In the genomic region with DNA sequence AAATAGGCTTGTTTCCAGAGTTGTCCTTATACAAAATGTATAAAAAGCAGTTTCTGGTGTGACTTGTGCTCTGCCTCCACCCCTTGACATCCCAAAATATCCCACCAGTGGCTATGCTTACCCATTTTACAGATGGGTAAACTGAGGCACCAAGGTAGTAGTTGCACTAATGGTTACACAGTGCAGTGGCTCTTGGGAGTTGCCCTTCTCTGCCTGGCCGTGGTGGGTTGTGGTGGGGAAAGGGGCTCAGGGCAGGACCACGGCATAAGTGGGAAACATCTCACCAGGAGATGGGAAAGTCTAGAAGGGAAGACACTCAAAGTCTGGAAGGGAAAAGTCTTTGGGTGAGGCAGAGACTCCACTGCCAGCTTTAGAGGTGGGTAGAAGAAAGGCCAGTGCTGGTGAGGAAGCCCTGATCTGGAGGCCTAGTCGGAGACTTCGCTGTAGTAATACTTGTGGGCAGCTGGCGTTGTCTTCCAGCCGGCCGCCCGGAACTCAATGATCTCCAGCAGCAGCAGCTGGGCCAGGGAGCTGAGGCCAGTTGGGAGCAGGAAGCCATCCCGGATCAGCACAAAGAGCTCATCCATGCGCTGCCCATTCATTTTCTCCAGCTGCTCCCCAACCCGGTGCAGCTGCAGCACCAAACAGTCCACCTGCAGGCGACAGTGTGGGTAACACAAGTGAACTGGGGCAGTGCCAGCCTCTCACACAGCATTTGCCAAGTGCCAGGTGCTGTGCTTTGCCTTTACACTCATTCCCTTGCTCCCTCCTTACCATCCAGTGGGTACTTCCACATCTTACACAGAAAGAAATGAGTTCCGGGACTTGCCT, we compare ENCODE assay signal across 15 cellular contexts. TPM values are rescaled to one million over a fixed set of nuclear protein-coding genes. Genes with fewer than 3 reads are reported as not detected.
A peak's percentile ranks its signal among the peaks of the same experiment; 100 is the strongest.
DNase-seq lines count a peak whose midpoint lies in the region; ATAC-seq, FAIRE-seq and TF ChIP-seq lines count a peak whose summit lies in the region.
"Had no signal": no experiment of that assay in that cellular context is flagged by ENCODE, and none has a peak within 500 bp of the region (broad histone marks: within the 10 kb centered on the region; RNA-seq: fewer than 3 reads in every experiment).

No MANE protein-coding gene starts in this region.

- peak overlapping the region; percentile 72 for H3K27ac Mint-ChIP-seq in activated CD4-positive, alpha-beta T cell treated with anti-CD3 and anti-CD28 coated beads, Interleukin-2, amount 10 ng/mL, durations not matched to agents 7 days and 5 days
- H3K27ac Mint-ChIP-seq in astrocyte (ENCODE audit: unreplicated experiment) (no peak overlapping the region), neural crest cell (ENCODE audit: unreplicated experiment) (no peak overlapping the region)

- peaks cover 23% of the 10 kb centered on the region for H3K36me3 ChIP-seq in astrocyte (ENCODE audit: insufficient read depth, low read length)

- POLR2A ChIA-PET in activated CD4-positive, alpha-beta T cell treated with anti-CD3 and anti-CD28 coated beads, Interleukin-2, amount 10 ng/mL, durations not matched to agents 7 days and 5 days (lab: Charles Lee), result no interaction called here

- no peak overlapping the region for H3K9ac ChIP-seq in astrocyte (ENCODE audit: low read length)

- H3K4me3 ChIP-seq in astrocyte (ENCODE audit: insufficient read depth, low read depth, low read length), result no peak overlapping the region
- H3K4me3 ChIP-seq: gastroesophageal sphincter, lower lobe of right lung, vagina had no signal

- TF ChIP-seq EP300 in Ishikawa (IDR thresholded peaks at IDR 0.05; ENCODE audit: borderline replicate concordance), result no peak

- no peaks in the 10 kb centered on the region for H3K9me3 Mint-ChIP-seq in activated CD4-positive, alpha-beta T cell treated with anti-CD3 and anti-CD28 coated beads, Interleukin-2, amount 10 ng/mL, durations not matched to agents 7 days and 5 days
- H3K9me3 Mint-ChIP-seq in astrocyte (ENCODE audit: unreplicated experiment) (no peaks in the 10 kb centered on the region), neural crest cell (no peaks in the 10 kb centered on the region)

- FAIRE-seq in astrocyte (lab: Jason Lieb, UNC), result no peak

- H4K20me1 ChIP-seq in astrocyte (ENCODE audit: insufficient read depth, low read length), result peaks cover 18% of the 10 kb centered on the region

- H3K4me1 ChIP-seq in astrocyte (ENCODE audit: insufficient read depth, low read length), result peaks cover 18% of the 10 kb centered on the region

- no peak overlapping the region for H3K27ac ChIP-seq in astrocyte (ENCODE audit: low read depth, low read length)
- H3K27ac ChIP-seq: gastroesophageal sphincter, lower lobe of right lung, vagina, VCaP had no signal

- no peak overlapping the region for H2AFZ ChIP-seq in astrocyte (ENCODE audit: low read depth, low read length)

- DNase-seq in activated CD4-positive, alpha-beta T cell treated with anti-CD3 and anti-CD28 coated beads, Interleukin-2, amount 10 ng/mL, durations not matched to agents 7 days and 5 days, result no peak
- no peak for DNase-seq in activated CD4-positive, alpha-beta T cell treated with anti-CD3 and anti-CD28 coated beads for 48 hours
- no peak for DNase-seq in astrocyte (ENCODE audit: low read depth)
- no peak for DNase-seq in neural crest cell (ENCODE audit: low read depth, low spot score)
- DNase-seq in NCI-H524 treated with DMSO at 0.1 percent for 48 hours (lab: John Stamatoyannopoulos, UW), result no peak
- no peak for DNase-seq in activated CD4-positive, alpha-beta T cell treated with anti-CD3 and anti-CD28 coated beads, Interleukin-2, amount 50 U/mL, for 1 hour
- DNase-seq: activated gamma-delta T cell, cortex of kidney, retina had no signal

- TF ChIP-seq CTCF in astrocyte (IDR thresholded peaks at IDR 0.05; ENCODE audit: insufficient read depth, low read depth, low read length), result no peak
- no peak for TF ChIP-seq CTCF in neural crest cell (conservative IDR thresholded peaks at IDR 0.05)

- peaks cover 26% of the 10 kb centered on the region for H3K79me2 ChIP-seq in astrocyte (ENCODE audit: insufficient read depth, low read length)

- CTCF ChIA-PET in activated CD4-positive, alpha-beta T cell treated with anti-CD3 and anti-CD28 coated beads, Interleukin-2, amount 10 ng/mL, durations not matched to agents 7 days and 5 days (lab: Charles Lee), result interaction anchor here (0.6 to 1.1 kb wide), 2 partner anchors 67 to 146 kb away, joined by 3 read pairs; no protein-coding TSS in a partner anchor

- H3K27me3 Mint-ChIP-seq in activated CD4-positive, alpha-beta T cell treated with anti-CD3 and anti-CD28 coated beads, Interleukin-2, amount 10 ng/mL, durations not matched to agents 7 days and 5 days, result no peaks in the 10 kb centered on the region
- H3K27me3 Mint-ChIP-seq in astrocyte (ENCODE audit: low read depth, unreplicated experiment), result no peaks in the 10 kb centered on the region
- H3K27me3 Mint-ChIP-seq in neural crest cell (ENCODE audit: low read depth), result no peaks in the 10 kb centered on the region

- no peak overlapping the region for H3K4me2 ChIP-seq in astrocyte (ENCODE audit: low read length)

- H3K27me3 ChIP-seq in astrocyte (ENCODE audit: insufficient read depth, low read length), result no peaks in the 10 kb centered on the region
- H3K27me3 ChIP-seq: gastroesophageal sphincter, vagina had no signal

- TF ChIP-seq RAD21 in Ishikawa (IDR thresholded peaks at IDR 0.05; ENCODE audit: low read depth), result no peak

- no peaks in the 10 kb centered on the region for H3K9me3 ChIP-seq in astrocyte (ENCODE audit: insufficient read depth, low read depth, low read length)
- H3K9me3 ChIP-seq: gastroesophageal sphincter, lower lobe of right lung, vagina had no signal

- H3K36me3 Mint-ChIP-seq in activated CD4-positive, alpha-beta T cell treated with anti-CD3 and anti-CD28 coated beads, Interleukin-2, amount 10 ng/mL, durations not matched to agents 7 days and 5 days (ENCODE audit: low read depth), result peaks cover 15% of the 10 kb centered on the region
- H3K36me3 Mint-ChIP-seq in astrocyte (ENCODE audit: low read depth, unreplicated experiment), result peaks cover 3% of the 10 kb centered on the region
- H3K36me3 Mint-ChIP-seq in neural crest cell (ENCODE audit: low read depth), result no peaks in the 10 kb centered on the region

- no peak for ATAC-seq in HG03135 (IDR thresholded peaks at IDR 0.05; ENCODE audit: unreplicated experiment)
- ATAC-seq: gastroesophageal sphincter, lower lobe of right lung had no signal

- H3K4me3 Mint-ChIP-seq in activated CD4-positive, alpha-beta T cell treated with anti-CD3 and anti-CD28 coated beads, Interleukin-2, amount 10 ng/mL, durations not matched to agents 7 days and 5 days, result no peak overlapping the region
- H3K4me3 Mint-ChIP-seq in astrocyte (ENCODE audit: unreplicated experiment), result peak overlapping the region; percentile 27
- H3K4me3 Mint-ChIP-seq in neural crest cell, result peak overlapping the region; percentile 77

- peaks cover 33% of the 10 kb centered on the region for H3K4me1 Mint-ChIP-seq in activated CD4-positive, alpha-beta T cell treated with anti-CD3 and anti-CD28 coated beads, Interleukin-2, amount 10 ng/mL, durations not matched to agents 7 days and 5 days
- H3K4me1 Mint-ChIP-seq in astrocyte (ENCODE audit: low read depth, unreplicated experiment) (peaks cover 10% of the 10 kb centered on the region), neural crest cell (peaks cover 23% of the 10 kb centered on the region)

TF ChIP-seq in Ishikawa, 13 proteins besides CTCF, POLR2A, EP300 and RAD21:
- TF ChIP-seq CEBPB (IDR thresholded peaks at IDR 0.05), result no peak
- TF ChIP-seq MAX (IDR thresholded peaks at IDR 0.05), result 0 out of 2 replicates have a peak, but pooled peaks have one; percentile 23

RNA-seq across cellular contexts. Expression of gene MIF4GD, which starts 4.5 kb away (rescaled TPM):
- total RNA-seq in activated CD4-positive, alpha-beta T cell treated with anti-CD3 and anti-CD28 coated beads, Interleukin-2, amount 10 ng/mL, durations not matched to agents 7 days and 5 days, result 10 to 100 TPM; 44.4 to 44.6 TPM
- total RNA-seq in astrocyte (3.9 and 5.0 TPM in 2 replicates), neural crest cell (13.8 and 15.9 TPM in 2 replicates)

RNA-seq across cellular contexts. Expression of gene MRPS7, which starts 4.9 kb away (rescaled TPM):
- 10 to 100 TPM; 35.4 to 38.2 TPM for total RNA-seq in activated CD4-positive, alpha-beta T cell treated with anti-CD3 and anti-CD28 coated beads, Interleukin-2, amount 10 ng/mL, durations not matched to agents 7 days and 5 days
- total RNA-seq in astrocyte (50.0 and 55.0 TPM in 2 replicates), neural crest cell (84.7 and 86.4 TPM in 2 replicates)

RNA-seq across cellular contexts. Expression of gene GGA3, which starts 5.1 kb away (rescaled TPM):
- total RNA-seq in activated CD4-positive, alpha-beta T cell treated with anti-CD3 and anti-CD28 coated beads, Interleukin-2, amount 10 ng/mL, durations not matched to agents 7 days and 5 days, result 10 to 100 TPM; 80.2 to 86.1 TPM
- total RNA-seq in astrocyte, result 25.3 and 28.5 TPM in 2 replicates
- 57.2 and 59.0 TPM in 2 replicates for total RNA-seq in neural crest cell

RNA-seq across cellular contexts. Expression of gene SLC25A19, which starts 22.7 kb away (rescaled TPM):
- total RNA-seq in activated CD4-positive, alpha-beta T cell treated with anti-CD3 and anti-CD28 coated beads, Interleukin-2, amount 10 ng/mL, durations not matched to agents 7 days and 5 days, result 10 to 100 TPM; 27.6 to 30.5 TPM
- 8.8 and 12.8 TPM in 2 replicates for total RNA-seq in astrocyte
- 15.7 and 18.6 TPM in 2 replicates for total RNA-seq in neural crest cell
